ENCODE assay signal across 9 cellular contexts in genomic region chr17:39547713-39548478, GRCh38. TPM values are rescaled to one million over a fixed set of nuclear protein-coding genes. Genes with fewer than 3 reads are reported as not detected.
DNase-seq lines count a peak whose midpoint lies in the region; ATAC-seq, FAIRE-seq and TF ChIP-seq lines count a peak whose summit lies in the region.
"Had no signal": no experiment of that assay in that cellular context is flagged by ENCODE, and none has a peak within 500 bp of the region (broad histone marks: within the 10 kb centered on the region; RNA-seq: fewer than 3 reads in every experiment).

No MANE protein-coding gene starts in this region.

- TF ChIP-seq CTCF in heart right ventricle (IDR thresholded peaks at IDR 0.05) = peak; percentile 87 to 96 (median 93)
- TF ChIP-seq CTCF in retinal pigment epithelial cell (conservative IDR thresholded peaks at IDR 0.05; ENCODE audit: low read depth, low read length) = peak; percentile 84

- no peaks in the 10 kb centered on the region for H3K9me3 Mint-ChIP-seq in activated naive CD4-positive, alpha-beta T cell treated with anti-CD3 and anti-CD28 coated beads, Interleukin-2, amount 50 U/mL, for 72 hours

- peak; percentile 79 to 81 for ATAC-seq in activated naive CD4-positive, alpha-beta T cell treated with anti-CD3 and anti-CD28 coated beads, Interleukin-2, amount 50 U/mL, for 72 hours
- ATAC-seq in heart right ventricle (peak; percentile 49 to 83 (median 77)), GM18517 (IDR thresholded peaks at IDR 0.05; ENCODE audit: unreplicated experiment) (no peak), HG02678 (IDR thresholded peaks at IDR 0.05; ENCODE audit: unreplicated experiment) (no peak)

- intact Hi-C loops in heart right ventricle (cut with DNase I) = loop anchor here (1.0 to 10.0 kb wide), 7 partner anchors 74 to 207 kb away; no protein-coding TSS in a partner anchor

- no peak overlapping the region for H3K4me3 ChIP-seq in heart right ventricle
- no peak overlapping the region for H3K4me3 ChIP-seq in retinal pigment epithelial cell (ENCODE audit: low read length)
- H3K4me3 ChIP-seq: SK-N-MC had no signal

- WGBS in heart right ventricle, 2 donors = 27 to 29% methylated on average over 5 of the region's 5 CpGs

- no peaks in the 10 kb centered on the region for H3K27me3 ChIP-seq in heart right ventricle

- H3K4me1 ChIP-seq in heart right ventricle = peaks cover 0 to 28% (median 15%) of the 10 kb centered on the region in 9 donors

- peak; percentile 37 for DNase-seq in COLO668 (lab: John Stamatoyannopoulos, UW; ENCODE audit: unreplicated experiment)
- DNase-seq in HTR-8/SVneo (ENCODE audit: insufficient read length, low spot score) = peak; percentile 84
- DNase-seq in SKM-1 (lab: John Stamatoyannopoulos, UW; ENCODE audit: unreplicated experiment) = peak; percentile 23
- peak; percentile 74 to 88 for DNase-seq in activated naive CD4-positive, alpha-beta T cell treated with anti-CD3 and anti-CD28 coated beads, Interleukin-2, amount 50 U/mL, for 72 hours (ENCODE audit: low spot score in 2 of 2)
- peak; percentile 54 to 69 for DNase-seq in heart right ventricle
- DNase-seq in retinal pigment epithelial cell (ENCODE audit: low read depth) = no peak

- FAIRE-seq in HTR-8/SVneo (lab: Jason Lieb, UNC) = peak; percentile 85

- no peak overlapping the region for H3K27ac Mint-ChIP-seq in activated naive CD4-positive, alpha-beta T cell treated with anti-CD3 and anti-CD28 coated beads, Interleukin-2, amount 50 U/mL, for 72 hours

- H3K36me3 Mint-ChIP-seq in activated naive CD4-positive, alpha-beta T cell treated with anti-CD3 and anti-CD28 coated beads, Interleukin-2, amount 50 U/mL, for 72 hours = peaks cover 0 to 5% of the 10 kb centered on the region in 2 donors

- peak overlapping the region in 1 of 10 donors; percentile 29 for H3K27ac ChIP-seq in heart right ventricle
- H3K27ac ChIP-seq: SK-N-MC had no signal

- no peaks in the 10 kb centered on the region for H3K9me3 ChIP-seq in heart right ventricle

- H3K36me3 ChIP-seq in heart right ventricle = peaks cover 0 to 86% (median 8%) of the 10 kb centered on the region in 9 donors

RNA-seq across cellular contexts. Expression of gene NEUROD2, which starts 59.8 kb away (rescaled TPM):
- total RNA-seq in activated naive CD4-positive, alpha-beta T cell treated with anti-CD3 and anti-CD28 coated beads, Interleukin-2, amount 50 U/mL, for 72 hours = not detected
- not detected for total RNA-seq in heart right ventricle
- polyA plus RNA-seq in heart right ventricle = not detected

Comparison
In these comparisons a context has a peak if more than half of its experiments do, and no peak if none do; other contexts are left out.
1. ATAC-seq: peak in activated naive CD4-positive, alpha-beta T cell treated with anti-CD3 and anti-CD28 coated beads, Interleukin-2, amount 50 U/mL, for 72 hours (2 of 2) and heart right ventricle (8 of 8); none in GM18517 (single experiment) and HG02678 (single experiment).